10 cellular contexts compared by ENCODE assay signal in the genomic region with DNA sequence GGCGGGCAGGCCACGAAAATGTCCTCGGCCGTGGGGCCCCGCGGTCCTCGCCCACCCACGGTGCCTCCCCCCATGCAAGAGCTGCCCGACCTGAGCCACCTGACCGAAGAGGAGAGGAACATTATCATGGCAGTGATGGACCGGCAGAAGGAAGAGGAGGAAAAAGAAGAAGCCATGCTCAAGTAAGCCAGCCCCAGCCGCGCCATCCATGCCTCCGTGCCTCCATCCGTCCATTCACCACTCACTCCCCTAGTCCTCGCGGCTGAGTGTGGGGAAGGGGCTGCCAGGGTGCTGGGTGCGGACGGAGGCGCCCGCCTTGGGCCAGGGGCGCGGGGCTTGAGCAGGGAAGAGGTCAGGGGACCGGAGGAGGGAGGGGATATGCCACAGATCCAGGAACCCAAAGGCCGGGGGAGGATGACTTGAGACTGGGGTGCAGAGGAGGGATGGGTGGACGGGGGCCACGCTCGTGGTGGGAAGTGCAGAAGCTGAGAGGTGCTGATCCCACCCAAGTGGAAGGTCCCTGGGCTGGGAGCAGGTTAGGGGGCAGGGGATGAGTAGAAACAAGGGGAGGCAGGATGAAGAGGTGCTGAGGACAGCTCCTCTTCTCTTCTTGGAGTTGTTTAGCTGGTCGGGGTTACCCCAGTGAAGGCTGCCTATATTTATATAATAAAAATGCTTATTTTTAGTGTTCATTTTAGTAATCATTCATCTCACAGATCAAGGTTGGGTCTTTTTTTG. TPM values are rescaled to one million over a fixed set of nuclear protein-coding genes. Genes with fewer than 3 reads are reported as not detected.
DNase-seq lines count a peak whose midpoint lies in the region; ATAC-seq, FAIRE-seq and TF ChIP-seq lines count a peak whose summit lies in the region.
"Had no signal": no experiment of that assay in that cellular context is flagged by ENCODE, and none has a peak within 500 bp of the region (broad histone marks: within the 10 kb centered on the region; RNA-seq: fewer than 3 reads in every experiment).

No MANE protein-coding gene starts in this region.

- H3K36me3 ChIP-seq in endothelial cell of umbilical vein (ENCODE audit: control insufficient read depth in 2 of 2, extremely low read depth in 1 of 2, insufficient read depth in 2 of 2, low read length in 2 of 2): no peaks in the 10 kb centered on the region
- no peaks in the 10 kb centered on the region for H3K36me3 ChIP-seq in psoas muscle (ENCODE audit: insufficient read depth in 1 of 2, low read depth in 1 of 2)
- H3K36me3 ChIP-seq in OCI-LY7 (ENCODE audit: insufficient read depth, low read length): no peaks in the 10 kb centered on the region

- H3K27me3 ChIP-seq in endothelial cell of umbilical vein (ENCODE audit: control insufficient read depth in 2 of 2, insufficient read depth in 2 of 2, low read length in 2 of 2) (peaks cover 16 to 25% of the 10 kb centered on the region in 2 experiments), psoas muscle (ENCODE audit: insufficient read depth in 3 of 3, low read length in 2 of 3) (peaks cover 0 to 39% (median 11%) of the 10 kb centered on the region in 3 donors)

- no peak for TF ChIP-seq POLR2A in endothelial cell of umbilical vein (IDR thresholded peaks at IDR 0.05; ENCODE audit: low read depth, low read length)

- H3K9me3 ChIP-seq in endothelial cell of umbilical vein (replicated peaks; ENCODE audit: control insufficient read depth, insufficient read depth, low read length): no peaks in the 10 kb centered on the region
- no peaks in the 10 kb centered on the region for H3K9me3 ChIP-seq in psoas muscle
- no peaks in the 10 kb centered on the region for H3K9me3 ChIP-seq in OCI-LY7 (ENCODE audit: low read length)

- H3K9me1 ChIP-seq in endothelial cell of umbilical vein (replicated peaks; ENCODE audit: control insufficient read depth, extremely low read depth, insufficient read depth, low read length): no peaks in the 10 kb centered on the region

- H3K4me1 ChIP-seq in endothelial cell of umbilical vein (ENCODE audit: control insufficient read depth, extremely low read depth, insufficient read depth, low read length): no peaks in the 10 kb centered on the region
- H3K4me1 ChIP-seq in psoas muscle: no peaks in the 10 kb centered on the region
- no peaks in the 10 kb centered on the region for H3K4me1 ChIP-seq in OCI-LY7 (ENCODE audit: insufficient read depth, low read length, poor library complexity, severe bottlenecking)

- H3K27ac ChIP-seq in endothelial cell of umbilical vein (ENCODE audit: insufficient read depth, low read depth, low read length) (no peak overlapping the region), psoas muscle (no peak overlapping the region), OCI-LY7 (ENCODE audit: low read depth, low read length, poor library complexity, severe bottlenecking) (no peak overlapping the region)
- H3K27ac ChIP-seq: skin epidermis had no signal

- POLR2A ChIA-PET in endothelial cell of umbilical vein (lab: Charles Lee) (no interaction called here), OCI-LY7 (lab: Charles Lee) (interaction anchor here (0.5 to 0.7 kb wide), 2 partner anchors 13 to 1018 kb away, joined by 3 read pairs; no protein-coding TSS in a partner anchor)

- no peak overlapping the region for H3K9ac ChIP-seq in endothelial cell of umbilical vein (replicated peaks; ENCODE audit: extremely low read depth, insufficient read depth, low read length)

- WGBS in psoas muscle, 3 donors: 1 to 3% (median 2%) methylated on average over 23 to 29 of the region's 29 CpGs

- no peak for TF ChIP-seq CTCF in GM10266 (IDR thresholded peaks at IDR 0.05; ENCODE audit: control insufficient read depth, insufficient read depth, low read depth, missing control alignments)
- TF ChIP-seq CTCF in endothelial cell of umbilical vein (IDR thresholded peaks at IDR 0.05; ENCODE audit: extremely low read depth in 1 of 2, insufficient read depth in 1 of 2, low read depth in 1 of 2, low read length in 2 of 2): no peak
- TF ChIP-seq CTCF in psoas muscle (IDR thresholded peaks at IDR 0.05): no peak
- TF ChIP-seq CTCF in OCI-LY7 (conservative IDR thresholded peaks at IDR 0.05; ENCODE audit: low read length): no peak

- dilution Hi-C loops in endothelial cell of umbilical vein (cut with MboI; ENCODE audit: extremely low pct_ligation_motif_present, low sequenced_read_pairs): no loop called here

- DNase-seq in GM10266 (ENCODE audit: extremely low spot score) (peak; percentile 42), endothelial cell of umbilical vein (ENCODE audit: low read depth, low spot score) (peak; percentile 1), psoas muscle (peak in 1 of 2 donors; percentile 45), middle frontal gyrus (ENCODE audit: extremely low spot score, low spot score) (no peak), OCI-LY7 (ENCODE audit: low spot score) (no peak), NCI-H748 treated with DMSO at 0.1 percent for 48 hours (lab: John Stamatoyannopoulos, UW) (no peak)

- H3K4me3 ChIP-seq in endothelial cell of umbilical vein (replicated peaks in 1 of 3; ENCODE audit: insufficient read depth in 1 of 3, low read depth in 1 of 3, low read length in 3 of 3) (peak overlapping the region in 1 of 3 experiments; percentile 8), psoas muscle (peak overlapping the region; percentile 45), OCI-LY7 (ENCODE audit: low read depth, low read length, poor library complexity, severe bottlenecking) (no peak overlapping the region)

- intact Hi-C loops in endothelial cell of umbilical vein (cut with micrococcal nuclease): no loop called here
- intact Hi-C loops in psoas muscle (cut with DNase I): no loop called here
- intact Hi-C loops in OCI-LY7 (cut with micrococcal nuclease; ENCODE audit: unreplicated experiment): no loop called here

- no peak for FAIRE-seq in endothelial cell of umbilical vein (lab: Jason Lieb, UNC)

- BruUV-seq in endothelial cell of umbilical vein (replicated peaks; lab: Mats Ljungman, UMichigan): no TSS peak
- no TSS peak for BruUV-seq in OCI-LY7 (replicated peaks; lab: Mats Ljungman, UMichigan)

- no peaks in the 10 kb centered on the region for H3K9me2 ChIP-seq in OCI-LY7 (ENCODE audit: insufficient read depth, low read length)

- H3K4me2 ChIP-seq in endothelial cell of umbilical vein (ENCODE audit: insufficient read depth, low read length) (no peak overlapping the region), OCI-LY7 (ENCODE audit: low read length) (no peak overlapping the region)

- ATAC-seq in HG03432 (IDR thresholded peaks at IDR 0.05; ENCODE audit: unreplicated experiment) (peak; percentile 30), psoas muscle (no peak), HG02798 (IDR thresholded peaks at IDR 0.05; ENCODE audit: poor library complexity, unreplicated experiment) (no peak)
- ATAC-seq: HCT116 had no signal

- H2AFZ ChIP-seq in endothelial cell of umbilical vein (ENCODE audit: low read depth, low read length): peak overlapping the region; percentile 19
- H2AFZ ChIP-seq in OCI-LY7 (ENCODE audit: low read length): no peak overlapping the region

- no peaks in the 10 kb centered on the region for H3K79me2 ChIP-seq in endothelial cell of umbilical vein (ENCODE audit: control insufficient read depth, insufficient read depth, low read length)
- H3K79me2 ChIP-seq in OCI-LY7 (ENCODE audit: insufficient read depth, low read depth, low read length): no peaks in the 10 kb centered on the region

- no peaks in the 10 kb centered on the region for H4K20me1 ChIP-seq in endothelial cell of umbilical vein (replicated peaks; ENCODE audit: control insufficient read depth, extremely low read depth, insufficient read depth, low read length)
- no peaks in the 10 kb centered on the region for H4K20me1 ChIP-seq in OCI-LY7 (ENCODE audit: insufficient read depth, low read length)

- CTCF ChIA-PET in endothelial cell of umbilical vein (lab: Charles Lee): no interaction called here
- CTCF ChIA-PET in OCI-LY7 (lab: Charles Lee; ENCODE audit: unreplicated experiment): no interaction called here

TF ChIP-seq in endothelial cell of umbilical vein, 7 proteins besides CTCF, POLR2A, EP300 and RAD21:
- TF ChIP-seq JUN (IDR thresholded peaks at IDR 0.05; ENCODE audit: borderline replicate concordance, insufficient read depth, insufficient read length, low read depth) (no peak), FOS (IDR thresholded peaks at IDR 0.05; ENCODE audit: borderline replicate concordance, insufficient read depth, low read length) (no peak), EZH2 (IDR thresholded peaks at IDR 0.05; ENCODE audit: borderline replicate concordance, low read depth, low read length, severe bottlenecking) (peak; percentile 26)

RNA-seq across cellular contexts. Expression of a gene that starts 0.8 kb away (rescaled TPM):
- total RNA-seq in endothelial cell of umbilical vein (0.44 TPM in 1 of 2 replicates, not detected in the other), psoas muscle (1 to 10 TPM in 3 of 4 donors, under 1 TPM in 1; 0.22 to 2.0 (median 1.5) TPM), OCI-LY7 (2022) (not detected in 2 replicates)
- polyA plus RNA-seq in endothelial cell of umbilical vein (0.05 and 0.15 TPM in 2 replicates), psoas muscle (under 1 TPM; 0.03 to 0.18 (median 0.04) TPM)
- polyA plus RNA-seq in endothelial cell of umbilical vein (2011; cell fraction: cytosol; rRNA removed): 0.13 and 0.19 TPM in 2 replicates
- 0.07 and 0.11 TPM in 2 replicates for polyA plus RNA-seq in endothelial cell of umbilical vein (2011; cell fraction: nucleus; rRNA removed)
- 0.33 and 0.39 TPM in 2 replicates for polyA plus RNA-seq in endothelial cell of umbilical vein (2012)
- polyA minus RNA-seq in endothelial cell of umbilical vein: 0.13 and 0.49 TPM in 2 replicates
- polyA minus RNA-seq in endothelial cell of umbilical vein (2011; cell fraction: cytosol; rRNA and poly(A)+ RNA removed): 0.82 TPM
- 0.24 and 0.67 TPM in 2 replicates for polyA minus RNA-seq in endothelial cell of umbilical vein (2011; cell fraction: nucleus; rRNA and poly(A)+ RNA removed)
- total RNA-seq in OCI-LY7 (2014; rRNA removed; shearing (Covaris generic)): not detected in 2 replicates

Comparison
In these comparisons a context has a peak if more than half of its experiments do, and no peak if none do; other contexts are left out.
1. DNase-seq: peak in GM10266 (single experiment) and endothelial cell of umbilical vein (single experiment); none in middle frontal gyrus (single experiment), OCI-LY7 (single experiment) and NCI-H748 treated with DMSO at 0.1 percent for 48 hours (single experiment).